9 cellular contexts compared by ENCODE assay signal in genomic region chr7:41711283-41712064, GRCh38. TPM values are rescaled to one million over a fixed set of nuclear protein-coding genes. Genes with fewer than 3 reads are reported as not detected.
A peak's percentile ranks its signal among the peaks of the same experiment; 100 is the strongest.
DNase-seq lines count a peak whose midpoint lies in the region; ATAC-seq and TF ChIP-seq lines count a peak whose summit lies in the region.
"Had no signal": no experiment of that assay in that cellular context is flagged by ENCODE, and none has a peak within 500 bp of the region (broad histone marks: within the 10 kb centered on the region; RNA-seq: fewer than 3 reads in every experiment).

No MANE protein-coding gene starts in this region.

- TF ChIP-seq CTCF in AG10803 (conservative IDR thresholded peaks at IDR 0.05; ENCODE audit: low read length) (peak; percentile 51), VCaP (conservative IDR thresholded peaks at IDR 0.05) (peak; percentile 61)

- ATAC-seq in GM21723 (IDR thresholded peaks at IDR 0.05; ENCODE audit: unreplicated experiment): no peak

- H3K4me3 ChIP-seq in AG10803 (ENCODE audit: low read length): no peak overlapping the region

- no peak overlapping the region for H3K27ac ChIP-seq in VCaP

- no peak for DNase-seq in AG10803 (ENCODE audit: low read depth)
- DNase-seq in H4 (ENCODE audit: low spot score): peak; percentile 63
- peak; percentile 30 for DNase-seq in iris pigment epithelial cell (ENCODE audit: low read depth)
- no peak for DNase-seq in T-helper 9 cell
- no peak for DNase-seq in activated effector memory CD4-positive, alpha-beta T cell treated with Interleukin-2 at 50 U/mL for 16 hours
- no peak for DNase-seq in NK-92 (lab: John Stamatoyannopoulos, UW; ENCODE audit: unreplicated experiment)
- DNase-seq: NCI-H446 had no signal

RNA-seq across cellular contexts. Expression of gene INHBA, which starts 8.6 kb away (rescaled TPM):
- 1.2 and 2.2 TPM in 2 replicates for total RNA-seq in H4 (2014; rRNA removed; shearing (Covaris generic))

Comparison
In these comparisons a context has a peak if more than half of its experiments do, and no peak if none do; other contexts are left out.
1. DNase-seq: peak in H4 (single experiment) and iris pigment epithelial cell (single experiment); none in AG10803 (single experiment), T-helper 9 cell (single experiment), activated effector memory CD4-positive, alpha-beta T cell treated with Interleukin-2 at 50 U/mL for 16 hours (single experiment) and NK-92 (single experiment).